1 cellular context compared by ENCODE assay signal in the genomic region with DNA sequence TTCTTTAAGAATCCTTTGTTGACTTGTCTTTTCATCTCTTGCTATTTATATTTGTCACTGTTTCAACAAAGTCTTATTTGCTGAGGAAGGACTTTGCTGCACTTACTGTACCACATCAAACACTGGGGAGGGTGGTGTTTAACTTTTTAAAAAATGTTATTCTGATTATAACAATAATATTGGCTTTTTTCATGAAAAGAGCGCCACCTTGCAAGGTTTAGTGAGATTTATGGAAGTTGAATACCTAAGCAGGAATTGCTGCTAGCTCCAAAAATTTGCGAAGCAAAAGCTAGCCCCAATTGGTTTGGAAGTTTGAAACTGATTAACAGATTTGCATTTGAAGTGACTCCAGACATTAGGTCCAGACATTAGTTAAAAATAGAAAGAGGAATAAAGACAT.
TF ChIP-seq lines count a peak whose summit lies in the region.

No MANE protein-coding gene starts in this region.

TF ChIP-seq in H1, 55 proteins besides CTCF, POLR2A, EP300 and RAD21 (continued from another document):
- TF ChIP-seq RNF2 (IDR thresholded peaks at IDR 0.05; ENCODE audit: borderline replicate concordance, low read depth, low read length, missing control alignments, poor library complexity, severe bottlenecking) (no peak), BRCA1 (IDR thresholded peaks at IDR 0.05; ENCODE audit: low read depth, low read length) (no peak), EZH2 (IDR thresholded peaks at IDR 0.05; ENCODE audit: low read depth, low read length, severe bottlenecking) (no peak), CHD7 (IDR thresholded peaks at IDR 0.05; ENCODE audit: insufficient replicate concordance, low read length) (no peak)
